Comparison of ENCODE assay signal across 31 cellular contexts in genomic region chr16:77610496-77610895, GRCh38.
"Had no signal": no experiment of that assay in that cellular context is flagged by ENCODE, and none has a peak within 500 bp of the region (broad histone marks: within the 10 kb centered on the region; RNA-seq: fewer than 3 reads in every experiment).

No MANE protein-coding gene starts in this region.

- H3K9me3 ChIP-seq: adrenal gland, body of pancreas, esophagus squamous epithelium, gastrocnemius medialis had no signal

- H3K36me3 ChIP-seq: adrenal gland, cardiac muscle cell, esophagus squamous epithelium, gastrocnemius medialis, heart right ventricle had no signal

- H3K4me2 ChIP-seq: hepatocyte had no signal

- H3K4me3 Mint-ChIP-seq: activated CD8-positive, alpha-beta T cell treated with anti-CD3 and anti-CD28 coated beads for 36 hours; activated naive CD4-positive, alpha-beta T cell treated with anti-CD3 and anti-CD28 coated beads, Interleukin-2, amount 50 U/mL, for 24 hours; activated naive CD8-positive, alpha-beta T cell treated with anti-CD3 and anti-CD28 coated beads for 36 hours; activated naive CD8-positive, alpha-beta T cell treated with anti-CD3 and anti-CD28 coated beads, Interleukin-2, amount 50 U/mL, for 24 hours; activated T-cell treated with anti-CD3 and anti-CD28 coated beads, Interleukin-2, amount 50 U/mL, for 4 hours; activated T-helper 17 cell treated with anti-CD3 and anti-CD28 coated beads, Interleukin-2, amount 50 U/mL, for 72 hours; central memory CD8-positive, alpha-beta T cell; WTC11 had no signal

- H3K36me3 Mint-ChIP-seq: activated naive CD4-positive, alpha-beta T cell treated with anti-CD3 and anti-CD28 coated beads, Interleukin-2, amount 50 U/mL, for 24 hours; activated naive CD8-positive, alpha-beta T cell treated with anti-CD3 and anti-CD28 coated beads for 36 hours; WTC11 had no signal

- DNase-seq: activated CD4-positive, alpha-beta T cell treated with anti-CD3 and anti-CD28 coated beads for 1 hour; activated CD4-positive, alpha-beta T cell treated with anti-CD3 and anti-CD28 coated beads for 4 hours; activated CD4-positive, alpha-beta T cell treated with anti-CD3 and anti-CD28 coated beads, Interleukin-2, amount 50 U/mL, for 1 hour; activated CD4-positive, alpha-beta T cell treated with anti-CD3 and anti-CD28 coated beads, Interleukin-2, amount 50 U/mL, for 48 hours; activated CD8-positive, alpha-beta memory T cell treated with anti-CD3 and anti-CD28 coated beads for 24 hours; activated CD8-positive, alpha-beta T cell treated with anti-CD3 and anti-CD28 coated beads for 36 hours; activated effector memory CD4-positive, alpha-beta T cell treated with Interleukin-2 at 50 U/mL for 16 hours; activated gamma-delta T cell treated with Interleukin-2 at 50 U/mL for 16 hours; activated naive CD4-positive, alpha-beta T cell treated with Interleukin-2 at 50 U/mL for 16 hours; activated naive CD8-positive, alpha-beta T cell treated with anti-CD3 and anti-CD28 coated beads for 36 hours; activated naive CD8-positive, alpha-beta T cell treated with anti-CD3 and anti-CD28 coated beads, Interleukin-2, amount 50 U/mL, for 24 hours; activated T-cell treated with anti-CD3 and anti-CD28 coated beads, Interleukin-2, amount 50 U/mL, for 4 hours; adrenal gland; amygdala; aorta; body of pancreas; cortex of kidney; effector memory CD4-positive, alpha-beta T cell; erythroblast; esophagus squamous epithelium; foreskin keratinocyte; gastrocnemius medialis; heart right ventricle; T-helper 2 cell had no signal

- H3K9me3 Mint-ChIP-seq: activated CD8-positive, alpha-beta T cell treated with anti-CD3 and anti-CD28 coated beads for 36 hours; activated naive CD4-positive, alpha-beta T cell treated with anti-CD3 and anti-CD28 coated beads, Interleukin-2, amount 50 U/mL, for 24 hours; activated naive CD8-positive, alpha-beta T cell treated with anti-CD3 and anti-CD28 coated beads for 36 hours; activated naive CD8-positive, alpha-beta T cell treated with anti-CD3 and anti-CD28 coated beads, Interleukin-2, amount 50 U/mL, for 24 hours; activated T-helper 17 cell treated with anti-CD3 and anti-CD28 coated beads, Interleukin-2, amount 50 U/mL, for 72 hours; central memory CD8-positive, alpha-beta T cell had no signal

- H3K27me3 ChIP-seq: adrenal gland, body of pancreas, cardiac muscle cell, esophagus squamous epithelium, foreskin keratinocyte, gastrocnemius medialis, heart right ventricle, hepatocyte had no signal

- H3K79me2 ChIP-seq: hepatocyte had no signal

- H3K4me1 Mint-ChIP-seq: activated naive CD4-positive, alpha-beta T cell treated with anti-CD3 and anti-CD28 coated beads, Interleukin-2, amount 50 U/mL, for 24 hours; activated naive CD8-positive, alpha-beta T cell treated with anti-CD3 and anti-CD28 coated beads for 36 hours; activated naive CD8-positive, alpha-beta T cell treated with anti-CD3 and anti-CD28 coated beads, Interleukin-2, amount 50 U/mL, for 24 hours; activated T-helper 17 cell treated with anti-CD3 and anti-CD28 coated beads, Interleukin-2, amount 50 U/mL, for 72 hours; central memory CD8-positive, alpha-beta T cell; WTC11 had no signal

- H3K27ac ChIP-seq: adrenal gland, body of pancreas, cardiac muscle cell, esophagus squamous epithelium, foreskin keratinocyte, gastrocnemius medialis, heart right ventricle, hepatocyte, VCaP had no signal

- H3K27ac Mint-ChIP-seq: activated CD8-positive, alpha-beta T cell treated with anti-CD3 and anti-CD28 coated beads for 36 hours; activated naive CD4-positive, alpha-beta T cell treated with anti-CD3 and anti-CD28 coated beads, Interleukin-2, amount 50 U/mL, for 24 hours; activated naive CD8-positive, alpha-beta T cell treated with anti-CD3 and anti-CD28 coated beads for 36 hours; activated naive CD8-positive, alpha-beta T cell treated with anti-CD3 and anti-CD28 coated beads, Interleukin-2, amount 50 U/mL, for 24 hours; activated T-helper 17 cell treated with anti-CD3 and anti-CD28 coated beads, Interleukin-2, amount 50 U/mL, for 72 hours; WTC11 had no signal

- H2AFZ ChIP-seq: hepatocyte had no signal

- H3K4me3 ChIP-seq: adrenal gland, body of pancreas, cardiac muscle cell, esophagus squamous epithelium, gastrocnemius medialis, heart right ventricle, hepatocyte had no signal

- H3K4me1 ChIP-seq: adrenal gland, body of pancreas, esophagus squamous epithelium, foreskin keratinocyte, gastrocnemius medialis, heart right ventricle had no signal
